In genomic region chr20:47479506-47479905, GRCh38 we compare ENCODE assay signal across 1 cellular context.
TF ChIP-seq lines count a peak whose summit lies in the region.

No MANE protein-coding gene starts in this region.

TF ChIP-seq in GM12878, 131 proteins besides CTCF, POLR2A, EP300 and RAD21 (continued from another document):
- TF ChIP-seq ZBTB33 (IDR thresholded peaks at IDR 0.05) (no peak), NR2C2 (IDR thresholded peaks at IDR 0.05; ENCODE audit: borderline replicate concordance, control insufficient read depth, insufficient read length, low read depth) (no peak), WRNIP1 (IDR thresholded peaks at IDR 0.05; ENCODE audit: borderline replicate concordance, low read depth, low read length) (no peak), BMI1 (IDR thresholded peaks at IDR 0.05; ENCODE audit: borderline replicate concordance) (no peak), BCLAF1 (IDR thresholded peaks at IDR 0.05) (no peak), RUNX3 (IDR thresholded peaks at IDR 0.05; ENCODE audit: low read length) (peak; percentile 16; the same call in 1 of the 2 replicates), RCOR1 (conservative IDR thresholded peaks at IDR 0.05; ENCODE audit: low read depth, low read length) (no peak), MTA3 (IDR thresholded peaks at IDR 0.05; ENCODE audit: borderline replicate concordance, low read length) (no peak), RAD51 (IDR thresholded peaks at IDR 0.05) (no peak), NKRF (conservative IDR thresholded peaks at IDR 0.05) (no peak), ZSCAN29 (IDR thresholded peaks at IDR 0.05) (no peak)
